33 cellular contexts compared by ENCODE assay signal in genomic region chr7:19696926-19697325, GRCh38.
"Had no signal": no experiment of that assay in that cellular context is flagged by ENCODE, and none has a peak within 500 bp of the region (broad histone marks: within the 10 kb centered on the region; RNA-seq: fewer than 3 reads in every experiment).

No MANE protein-coding gene starts in this region.

- H3K9me3 ChIP-seq: adrenal gland, body of pancreas, esophagus muscularis mucosa, gastrocnemius medialis, heart left ventricle had no signal

- H3K27ac Mint-ChIP-seq: activated CD4-positive, alpha-beta memory T cell treated with anti-CD3 and anti-CD28 coated beads for 36 hours; activated CD4-positive, alpha-beta T cell treated with anti-CD3 and anti-CD28 coated beads for 36 hours; activated CD4-positive, alpha-beta T cell treated with anti-CD3 and anti-CD28 coated beads, Interleukin-2, amount 10 ng/mL, durations not matched to agents 24 days and 14 days; activated CD8-positive, alpha-beta memory T cell treated with anti-CD3 and anti-CD28 coated beads, Interleukin-2, amount 10 ng/mL, durations not matched to agents 7 days and 5 days; activated CD8-positive, alpha-beta T cell treated with anti-CD3 and anti-CD28 coated beads, Interleukin-2, amount 10 ng/mL, durations not matched to agents 7 days and 5 days; activated naive CD4-positive, alpha-beta T cell treated with anti-CD3 and anti-CD28 coated beads for 36 hours; activated naive CD4-positive, alpha-beta T cell treated with anti-CD3 and anti-CD28 coated beads, Interleukin-2, amount 50 U/mL, for 24 hours; activated naive CD8-positive, alpha-beta T cell treated with anti-CD3 and anti-CD28 coated beads for 36 hours; activated naive CD8-positive, alpha-beta T cell treated with anti-CD3 and anti-CD28 coated beads, Interleukin-2, amount 50 U/mL, for 24 hours; activated T-helper 1 cell treated with anti-CD3 and anti-CD28 coated beads, Interleukin-12 subunit alpha, Interleukin-12 subunit beta, Interleukin-2, Interleukin-4 antibody, amounts not matched to agents 30 ng/mL and 10 ng/mL and 1 ng/mL, durations not matched to agents 14 hours and 24 hours and 36 hours; activated T-helper 2 cell treated with anti-CD3 and anti-CD28 coated beads, Interferon-gamma antibody, Interleukin-2, Interleukin-4, amounts not matched to agents 10 μg/mL and 5 μg/mL and 100 μg/mL, durations not matched to agents 14 hours and 24 hours and 36 hours had no signal

- DNase-seq: activated CD4-positive, alpha-beta memory T cell treated with anti-CD3 and anti-CD28 coated beads for 36 hours; activated CD4-positive, alpha-beta T cell treated with anti-CD3 and anti-CD28 coated beads for 36 hours; activated CD4-positive, alpha-beta T cell treated with anti-CD3 and anti-CD28 coated beads, Interleukin-2, amount 10 ng/mL, durations not matched to agents 24 days and 14 days; activated CD4-positive, CD25-positive, alpha-beta regulatory T cell; activated CD4-positive, CD25-positive, alpha-beta regulatory T cell treated with anti-CD3 and anti-CD28 coated beads, Interleukin-2, amount 50 U/mL, for 72 hours; activated CD8-positive, alpha-beta memory T cell treated with anti-CD3 and anti-CD28 coated beads, Interleukin-2, amount 10 ng/mL, durations not matched to agents 7 days and 5 days; activated CD8-positive, alpha-beta memory T cell treated with anti-CD3 and anti-CD28 coated beads, Interleukin-2, amount 50 U/mL, for 4 hours; activated CD8-positive, alpha-beta T cell treated with anti-CD3 and anti-CD28 coated beads, Interleukin-2, amount 10 ng/mL, durations not matched to agents 7 days and 5 days; activated effector memory CD4-positive, alpha-beta T cell treated with anti-CD3 and anti-CD28 coated beads, Interleukin-2, amount 50 U/mL, for 16 hours; activated naive CD4-positive, alpha-beta T cell treated with anti-CD3 and anti-CD28 coated beads for 36 hours; activated naive CD8-positive, alpha-beta T cell treated with anti-CD3 and anti-CD28 coated beads for 36 hours; activated naive CD8-positive, alpha-beta T cell treated with anti-CD3 and anti-CD28 coated beads, Interleukin-2, amount 50 U/mL, for 24 hours; activated T-cell treated with anti-CD3 and anti-CD28 coated beads, Interleukin-2, amount 50 U/mL, for 1 hour; activated T-cell treated with anti-CD3 and anti-CD28 coated beads, Interleukin-2, amount 50 U/mL, for 48 hours; adrenal gland; amygdala; aorta; body of pancreas; caudate nucleus; cortex of kidney; dermis blood vessel endothelial cell; effector CD4-positive, alpha-beta T cell; effector memory CD8-positive, alpha-beta T cell; erythroblast; foreskin keratinocyte; gastrocnemius medialis; glutamatergic neuron; heart left ventricle had no signal

- H3K4me3 Mint-ChIP-seq: activated CD4-positive, alpha-beta memory T cell treated with anti-CD3 and anti-CD28 coated beads for 36 hours; activated CD4-positive, alpha-beta T cell treated with anti-CD3 and anti-CD28 coated beads for 36 hours; activated CD4-positive, alpha-beta T cell treated with anti-CD3 and anti-CD28 coated beads, Interleukin-2, amount 10 ng/mL, durations not matched to agents 24 days and 14 days; activated CD8-positive, alpha-beta memory T cell treated with anti-CD3 and anti-CD28 coated beads, Interleukin-2, amount 10 ng/mL, durations not matched to agents 7 days and 5 days; activated CD8-positive, alpha-beta T cell treated with anti-CD3 and anti-CD28 coated beads, Interleukin-2, amount 10 ng/mL, durations not matched to agents 7 days and 5 days; activated naive CD4-positive, alpha-beta T cell treated with anti-CD3 and anti-CD28 coated beads for 36 hours; activated naive CD4-positive, alpha-beta T cell treated with anti-CD3 and anti-CD28 coated beads, Interleukin-2, amount 50 U/mL, for 24 hours; activated naive CD8-positive, alpha-beta T cell treated with anti-CD3 and anti-CD28 coated beads for 36 hours; activated naive CD8-positive, alpha-beta T cell treated with anti-CD3 and anti-CD28 coated beads, Interleukin-2, amount 50 U/mL, for 24 hours; activated T-helper 1 cell treated with anti-CD3 and anti-CD28 coated beads, Interleukin-12 subunit alpha, Interleukin-12 subunit beta, Interleukin-2, Interleukin-4 antibody, amounts not matched to agents 30 ng/mL and 10 ng/mL and 1 ng/mL, durations not matched to agents 14 hours and 24 hours and 36 hours; effector memory CD8-positive, alpha-beta T cell had no signal

- FAIRE-seq: colon had no signal

- ATAC-seq: activated CD4-positive, alpha-beta T cell treated with anti-CD3 and anti-CD28 coated beads for 36 hours; activated CD8-positive, alpha-beta memory T cell treated with anti-CD3 and anti-CD28 coated beads, Interleukin-2, amount 10 ng/mL, durations not matched to agents 7 days and 5 days; activated CD8-positive, alpha-beta T cell treated with anti-CD3 and anti-CD28 coated beads, Interleukin-2, amount 10 ng/mL, durations not matched to agents 7 days and 5 days; activated naive CD8-positive, alpha-beta T cell treated with anti-CD3 and anti-CD28 coated beads, Interleukin-2, amount 50 U/mL, for 24 hours; body of pancreas; effector memory CD8-positive, alpha-beta T cell; foreskin keratinocyte; gastrocnemius medialis; heart left ventricle had no signal

- H3K27me3 Mint-ChIP-seq: activated CD4-positive, alpha-beta memory T cell treated with anti-CD3 and anti-CD28 coated beads for 36 hours; activated CD4-positive, alpha-beta T cell treated with anti-CD3 and anti-CD28 coated beads for 36 hours; activated CD4-positive, alpha-beta T cell treated with anti-CD3 and anti-CD28 coated beads, Interleukin-2, amount 10 ng/mL, durations not matched to agents 24 days and 14 days; activated CD8-positive, alpha-beta memory T cell treated with anti-CD3 and anti-CD28 coated beads, Interleukin-2, amount 10 ng/mL, durations not matched to agents 7 days and 5 days; activated naive CD4-positive, alpha-beta T cell treated with anti-CD3 and anti-CD28 coated beads, Interleukin-2, amount 50 U/mL, for 24 hours; activated naive CD8-positive, alpha-beta T cell treated with anti-CD3 and anti-CD28 coated beads for 36 hours; activated naive CD8-positive, alpha-beta T cell treated with anti-CD3 and anti-CD28 coated beads, Interleukin-2, amount 50 U/mL, for 24 hours; effector memory CD8-positive, alpha-beta T cell had no signal

- H3K4me1 Mint-ChIP-seq: activated CD4-positive, alpha-beta T cell treated with anti-CD3 and anti-CD28 coated beads for 36 hours; activated CD4-positive, alpha-beta T cell treated with anti-CD3 and anti-CD28 coated beads, Interleukin-2, amount 10 ng/mL, durations not matched to agents 24 days and 14 days; activated CD8-positive, alpha-beta memory T cell treated with anti-CD3 and anti-CD28 coated beads, Interleukin-2, amount 10 ng/mL, durations not matched to agents 7 days and 5 days; activated naive CD8-positive, alpha-beta T cell treated with anti-CD3 and anti-CD28 coated beads, Interleukin-2, amount 50 U/mL, for 24 hours had no signal
